Comparison of ENCODE assay signal across 13 cellular contexts in genomic region chr5:146042628-146043279, GRCh38.
DNase-seq lines count a peak whose midpoint lies in the region; ATAC-seq and TF ChIP-seq lines count a peak whose summit lies in the region.
"Had no signal": no experiment of that assay in that cellular context is flagged by ENCODE, and none has a peak within 500 bp of the region (broad histone marks: within the 10 kb centered on the region; RNA-seq: fewer than 3 reads in every experiment).

No MANE protein-coding gene starts in this region.

- POLR2A ChIA-PET in PC-9 (lab: Charles Lee; ENCODE audit: unreplicated experiment): no interaction called here

- peak; percentile 6 for DNase-seq in GM04504 (ENCODE audit: low read depth)
- peak; percentile 66 to 83 for DNase-seq in PC-9
- peak; percentile 65 to 80 for DNase-seq in erythroblast (lab: John Stamatoyannopoulos, UW)
- peak; percentile 19 for DNase-seq in pulmonary artery endothelial cell (ENCODE audit: low read depth, low spot score)
- DNase-seq in NCI-H146 treated with DMSO at 0.1 percent for 48 hours (lab: John Stamatoyannopoulos, UW; ENCODE audit: unreplicated experiment): no peak
- DNase-seq: GF-D8; hypothalamus; naive thymus-derived CD8-positive, alpha-beta T cell; NCI-H510A; stimulated activated CD4-positive, alpha-beta T cell treated with anti-CD3 and anti-CD28 coated beads, Interleukin-1b, Interleukin-23, amount 100 ng/mL, for 48 hours had no signal

- no peak for TF ChIP-seq CTCF in PC-9 (conservative IDR thresholded peaks at IDR 0.05)

- H3K4me3 ChIP-seq in PC-9: no peak overlapping the region

- no peaks in the 10 kb centered on the region for H4K20me1 ChIP-seq in PC-9 (ENCODE audit: insufficient read depth)

- H3K4me2 ChIP-seq in PC-9: peak overlapping the region; percentile 13; the same call in 1 of the 2 replicates

- intact Hi-C loops in PC-9 (cut with micrococcal nuclease; ENCODE audit: unreplicated experiment): loop anchor here (1.0 to 2.0 kb wide), 4 partner anchors 14 to 208 kb away; partner anchors contain the start of gene PRELID2

- TF ChIP-seq POLR2A in erythroblast (IDR thresholded peaks at IDR 0.05; ENCODE audit: low read length): peak; percentile 42

- no TSS peak for BruUV-seq in PC-9 (replicated peaks; lab: Mats Ljungman, UMichigan)

- H2AFZ ChIP-seq in PC-9: no peak overlapping the region

- H3K27me3 ChIP-seq in PC-9 (ENCODE audit: insufficient read depth, low read depth): no peaks in the 10 kb centered on the region

- H3K9me2 ChIP-seq in PC-9 (ENCODE audit: insufficient read depth): no peaks in the 10 kb centered on the region

- H3F3A ChIP-seq in PC-9 (ENCODE audit: insufficient read depth, low read depth): peaks cover 15% of the 10 kb centered on the region; the same call in 1 of the 2 replicates

- H3K79me2 ChIP-seq in PC-9 (ENCODE audit: low read depth): no peaks in the 10 kb centered on the region

- peak overlapping the region; percentile 48 for H3K27ac ChIP-seq in PC-9

- no peaks in the 10 kb centered on the region for H3K36me3 ChIP-seq in PC-9 (ENCODE audit: low read depth)

- H3K4me1 ChIP-seq in PC-9 (replicated peaks; ENCODE audit: insufficient read depth): peaks cover 19% of the 10 kb centered on the region

- ATAC-seq in HG02885 (IDR thresholded peaks at IDR 0.05; ENCODE audit: poor library complexity, unreplicated experiment): no peak
- ATAC-seq in HG02571 (IDR thresholded peaks at IDR 0.05; ENCODE audit: unreplicated experiment): no peak
- ATAC-seq in HG03196 (IDR thresholded peaks at IDR 0.05; ENCODE audit: unreplicated experiment): no peak
- ATAC-seq: naive thymus-derived CD8-positive, alpha-beta T cell had no signal

- CTCF ChIA-PET in PC-9 (lab: Charles Lee): interaction anchor here (0.6 to 1.0 kb wide), 2 partner anchors 103 to 197 kb away, joined by 3 to 11 read pairs; no protein-coding TSS in a partner anchor

- H3K9me3 ChIP-seq in PC-9 (ENCODE audit: insufficient read depth, low read depth): 0 out of 2 replicates have a peak, but pooled peaks cover 4% of the 10 kb centered on the region
